Comparison of ENCODE assay signal across 14 cellular contexts in genomic region chr7:158633055-158633956, GRCh38. TPM values are rescaled to one million over a fixed set of nuclear protein-coding genes. Genes with fewer than 3 reads are reported as not detected.
DNase-seq lines count a peak whose midpoint lies in the region; ATAC-seq and TF ChIP-seq lines count a peak whose summit lies in the region.
"Had no signal": no experiment of that assay in that cellular context is flagged by ENCODE, and none has a peak within 500 bp of the region (broad histone marks: within the 10 kb centered on the region; RNA-seq: fewer than 3 reads in every experiment).

No MANE protein-coding gene starts in this region.

- ATAC-seq in GM19035 (IDR thresholded peaks at IDR 0.05; ENCODE audit: unreplicated experiment), result peak; percentile 68
- peak; percentile 66 for ATAC-seq in HG02884 (IDR thresholded peaks at IDR 0.05; ENCODE audit: unreplicated experiment)
- no peak for ATAC-seq in activated B cell treated with CpG ODN at 0.5 μM for 24 hours (ENCODE audit: low read depth)
- ATAC-seq: foreskin keratinocyte had no signal

- peak; percentile 59 for DNase-seq in GM06990 (ENCODE audit: extremely low read depth, insufficient read length)
- no peak for DNase-seq in activated B cell treated with CpG ODN at 0.5 μM for 24 hours
- no peak for DNase-seq in sigmoid colon
- no peak for DNase-seq in stimulated activated CD4-positive, alpha-beta T cell treated with anti-CD3 and anti-CD28 coated beads, Interleukin-2, amount 100 ng/mL, for 24 hours
- DNase-seq in NCI-H2196 treated with DMSO at 0.1 percent for 48 hours (lab: John Stamatoyannopoulos, UW; ENCODE audit: unreplicated experiment), result no peak
- DNase-seq in vagina (ENCODE audit: extremely low spot score in 2 of 2), result no peak
- DNase-seq: foreskin keratinocyte; left cardiac atrium; NCI-H774; ovary; stimulated activated CD4-positive, alpha-beta T cell treated with anti-CD3 and anti-CD28 coated beads, Interleukin-4, amount 100 ng/mL, for 4 hours; tibial artery had no signal

- peak overlapping the region; percentile 50 for H3K27ac Mint-ChIP-seq in activated B cell treated with CpG ODN at 0.5 μM for 24 hours

- 88 to 96% methylated on average over 11 of the region's 11 CpGs for WGBS in sigmoid colon, 2 donors

- H3K9me3 ChIP-seq in sigmoid colon (no peaks in the 10 kb centered on the region), vagina (no peaks in the 10 kb centered on the region)
- H3K9me3 ChIP-seq: ovary, tibial artery had no signal

- peaks cover 1% of the 10 kb centered on the region for H3K36me3 Mint-ChIP-seq in activated B cell treated with CpG ODN at 0.5 μM for 24 hours (ENCODE audit: low read depth)

- H3K9me3 Mint-ChIP-seq in activated B cell treated with CpG ODN at 0.5 μM for 24 hours, result no peaks in the 10 kb centered on the region

- H3K36me3 ChIP-seq in GM06990 (ENCODE audit: control insufficient read depth, insufficient read depth, low read length) (peaks cover 8% of the 10 kb centered on the region), sigmoid colon (peaks cover 0 to 4% (median 1%) of the 10 kb centered on the region in 4 donors), vagina (no peaks in the 10 kb centered on the region)
- H3K36me3 ChIP-seq: ovary had no signal

- POLR2A ChIA-PET in activated B cell treated with CpG ODN at 0.5 μM for 24 hours (lab: Charles Lee), result no interaction called here

- no peak for TF ChIP-seq EP300 in sigmoid colon (IDR thresholded peaks at IDR 0.05)

- H3K27ac ChIP-seq in sigmoid colon (no peak overlapping the region), vagina (no peak overlapping the region)
- H3K27ac ChIP-seq: foreskin keratinocyte, ovary, tibial artery had no signal

- H3K4me1 ChIP-seq in sigmoid colon, result no peaks in the 10 kb centered on the region
- no peaks in the 10 kb centered on the region for H3K4me1 ChIP-seq in vagina
- H3K4me1 ChIP-seq: foreskin keratinocyte, tibial artery had no signal

- TF ChIP-seq CTCF in GM06990 (IDR thresholded peaks at IDR 0.05; ENCODE audit: insufficient read depth, low read length, poor library complexity, severe bottlenecking), result no peak
- TF ChIP-seq CTCF in activated B cell treated with CpG ODN at 0.5 μM for 24 hours (IDR thresholded peaks at IDR 0.05), result no peak
- no peak for TF ChIP-seq CTCF in sigmoid colon (IDR thresholded peaks at IDR 0.05)
- TF ChIP-seq CTCF in vagina (IDR thresholded peaks at IDR 0.05), result no peak

- CTCF ChIA-PET in activated B cell treated with CpG ODN at 0.5 μM for 24 hours (lab: Charles Lee), result no interaction called here

- H3K27me3 ChIP-seq in GM06990 (replicated peaks; ENCODE audit: control insufficient read depth, insufficient read depth, low read length) (no peaks in the 10 kb centered on the region), sigmoid colon (no peaks in the 10 kb centered on the region), vagina (no peaks in the 10 kb centered on the region)
- H3K27me3 ChIP-seq: foreskin keratinocyte, ovary, tibial artery had no signal

- TF ChIP-seq POLR2A in sigmoid colon (IDR thresholded peaks at IDR 0.05), result no peak
- TF ChIP-seq POLR2A in vagina (IDR thresholded peaks at IDR 0.05), result no peak

- H3K4me3 Mint-ChIP-seq in activated B cell treated with CpG ODN at 0.5 μM for 24 hours, result no peak overlapping the region

- no peaks in the 10 kb centered on the region for H3K27me3 Mint-ChIP-seq in activated B cell treated with CpG ODN at 0.5 μM for 24 hours

- H3K4me1 Mint-ChIP-seq in activated B cell treated with CpG ODN at 0.5 μM for 24 hours, result peaks cover 17% of the 10 kb centered on the region

- intact Hi-C loops in activated B cell treated with CpG ODN at 0.5 μM for 24 hours (cut with micrococcal nuclease), result no loop called here
- intact Hi-C loops in sigmoid colon (cut with DNase I), result no loop called here
- intact Hi-C loops in vagina (cut with DNase I), result no loop called here

- no peak overlapping the region for H3K4me3 ChIP-seq in GM06990 (replicated peaks; ENCODE audit: low read depth, low read length)
- H3K4me3 ChIP-seq in sigmoid colon, result no peak overlapping the region
- H3K4me3 ChIP-seq in vagina, result no peak overlapping the region
- H3K4me3 ChIP-seq: ovary, tibial artery had no signal

RNA-seq across cellular contexts. Expression of gene PTPRN2, which starts 45.7 kb away (rescaled TPM):
- total RNA-seq in activated B cell treated with CpG ODN at 0.5 μM for 24 hours, result 1.6 and 1.8 TPM in 2 replicates
- total RNA-seq in sigmoid colon, result 1 to 10 TPM; 4.9 to 7.1 (median 5.4) TPM
- 1 to 10 TPM; 3.2 to 6.6 (median 5.5) TPM for polyA plus RNA-seq in sigmoid colon
- 7.4 TPM for total RNA-seq in vagina
- total RNA-seq: foreskin keratinocyte had no signal
- polyA plus RNA-seq: foreskin keratinocyte had no signal
